ENCODE assay signal across 8 cellular contexts in genomic region chr16:28211758-28212531, GRCh38. TPM values are rescaled to one million over a fixed set of nuclear protein-coding genes. Genes with fewer than 3 reads are reported as not detected.
DNase-seq lines count a peak whose midpoint lies in the region; ATAC-seq and TF ChIP-seq lines count a peak whose summit lies in the region.

XPO6 (minus strand) TSS chr16:28211965; CDS start chr16:28211368, 597 bp downstream.

- no peak for TF ChIP-seq CTCF in epithelial cell of esophagus (IDR thresholded peaks at IDR 0.05; ENCODE audit: insufficient read depth, low read depth, low read length, missing control alignments)
- TF ChIP-seq CTCF in mucosa of descending colon (IDR thresholded peaks at IDR 0.05), result no peak

- peak within 1 kb of the TSS; percentile 79 for H3K4me3 ChIP-seq in epithelial cell of esophagus (ENCODE audit: low read length)
- H3K4me3 ChIP-seq in mucosa of descending colon, result peak within 1 kb of the TSS; percentile 81

- peaks cover 14% of the 10 kb centered on the region for H3K4me1 ChIP-seq in mucosa of descending colon (ENCODE audit: low read depth)

- peaks cover 4% of the 10 kb centered on the region for H3K36me3 ChIP-seq in mucosa of descending colon (ENCODE audit: low read depth)

- no peak for TF ChIP-seq RAD21 in Ishikawa (IDR thresholded peaks at IDR 0.05; ENCODE audit: low read depth)

- intact Hi-C loops in mucosa of descending colon (cut with DNase I, micrococcal nuclease), result no loop called here

- DNase-seq in DMS 273 (lab: John Stamatoyannopoulos, UW; ENCODE audit: unreplicated experiment) (peak; percentile 97), OCI-M2 (lab: John Stamatoyannopoulos, UW; ENCODE audit: unreplicated experiment) (peak; percentile 62), activated T-cell treated with anti-CD3 and anti-CD28 coated beads for 4 hours (peak; percentile 100), epithelial cell of esophagus (ENCODE audit: low read depth) (peak; percentile 95), mucosa of descending colon (peak; percentile 98 to 99 (median 99))
- peak; percentile 99 for DNase-seq in stimulated activated CD8-positive, alpha-beta memory T cell treated with anti-CD3 and anti-CD28 coated beads, Interleukin-4, amount 100 ng/mL, for 1 hour (ENCODE audit: low read depth in 2 of 2, low spot score in 1 of 2)

- no peak for TF ChIP-seq EP300 in Ishikawa (IDR thresholded peaks at IDR 0.05; ENCODE audit: borderline replicate concordance)

- no peaks in the 10 kb centered on the region for H3K9me3 ChIP-seq in mucosa of descending colon

- ATAC-seq in GM21529 (IDR thresholded peaks at IDR 0.05; ENCODE audit: unreplicated experiment) (peak; percentile 80), mucosa of descending colon (peak; percentile 97)

TF ChIP-seq in Ishikawa, 13 proteins besides CTCF, POLR2A, EP300 and RAD21:
- TF ChIP-seq USF1 (IDR thresholded peaks at IDR 0.05), result peak; percentile 56
- peak; percentile 52; the same call in 1 of the 2 replicates for TF ChIP-seq TEAD4 (IDR thresholded peaks at IDR 0.05)
- no peak for TF ChIP-seq REST (IDR thresholded peaks at IDR 0.05; ENCODE audit: low read depth)
- TF ChIP-seq CEBPB (IDR thresholded peaks at IDR 0.05), result no peak
- TF ChIP-seq YY1 (IDR thresholded peaks at IDR 0.05; ENCODE audit: low read depth), result peak; percentile 99
- peak; percentile 89 for TF ChIP-seq EGR1 (IDR thresholded peaks at IDR 0.05)
- peak; percentile 94 for TF ChIP-seq MAX (IDR thresholded peaks at IDR 0.05)

RNA-seq across cellular contexts. Expression of gene XPO6, which starts in this region (rescaled TPM):
- total RNA-seq in mucosa of descending colon, result 100 to 1,000 TPM in 2 of 3 donors, 10 to 100 TPM in 1; 97.6 to 138 (median 114) TPM

Comparison
In these comparisons a context has a peak if more than half of its experiments do, and no peak if none do; other contexts are left out.
1. Peak in every context shown above with its lines: DNase-seq, ATAC-seq and H3K4me3 ChIP-seq.